15 cellular contexts compared by ENCODE assay signal in the genomic region with DNA sequence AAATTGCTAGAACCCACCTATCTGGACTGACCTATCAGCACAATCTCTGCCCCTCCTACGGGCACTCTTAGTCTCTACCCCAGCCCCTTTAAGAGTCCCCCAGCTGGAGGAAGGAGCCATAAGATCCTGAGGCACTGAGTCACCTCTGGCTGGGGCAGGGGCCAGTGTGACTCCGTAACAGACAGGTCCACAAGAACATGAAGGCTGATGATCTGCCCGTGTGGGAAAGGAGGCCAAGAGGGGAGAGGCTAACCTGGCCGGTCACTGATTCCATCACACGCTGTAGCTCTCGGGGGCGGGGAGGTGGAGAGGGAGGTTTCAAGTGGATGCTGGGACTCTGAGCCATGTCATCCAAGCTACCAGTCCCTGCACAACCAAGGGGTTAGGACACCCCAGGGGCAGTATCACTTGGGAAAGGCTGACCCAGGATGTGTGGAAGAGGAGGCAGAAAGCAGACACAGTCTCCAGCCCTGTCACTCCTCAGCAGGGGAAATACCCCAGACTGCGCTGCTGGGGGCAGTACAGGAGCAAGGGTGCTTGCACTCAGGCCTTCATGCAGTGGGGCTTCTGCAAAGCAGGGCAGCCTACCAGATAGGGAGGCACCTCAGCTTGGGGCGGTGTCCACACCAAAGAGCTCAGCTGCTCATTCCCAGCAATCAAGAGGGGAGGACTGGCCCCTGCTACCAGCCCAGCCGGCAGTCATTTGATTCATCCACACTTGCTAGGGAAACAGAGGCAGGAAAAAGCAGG. TPM values are rescaled to one million over a fixed set of nuclear protein-coding genes. Genes with fewer than 3 reads are reported as not detected.
DNase-seq lines count a peak whose midpoint lies in the region; ATAC-seq and TF ChIP-seq lines count a peak whose summit lies in the region.
"Had no signal": no experiment of that assay in that cellular context is flagged by ENCODE, and none has a peak within 500 bp of the region (broad histone marks: within the 10 kb centered on the region; RNA-seq: fewer than 3 reads in every experiment).

No MANE protein-coding gene starts in this region.

- TF ChIP-seq CTCF in RWPE2 (IDR thresholded peaks at IDR 0.05; ENCODE audit: poor library complexity, severe bottlenecking): no peak
- TF ChIP-seq CTCF in endodermal cell (conservative IDR thresholded peaks at IDR 0.05): peak; percentile 47

- H3K4me1 Mint-ChIP-seq in activated T-cell treated with anti-CD3 and anti-CD28 coated beads, Interleukin-2, amount 50 U/mL, for 24 hours (ENCODE audit: low read depth): peaks cover 44% of the 10 kb centered on the region
- H3K4me1 Mint-ChIP-seq in endodermal cell: peaks cover 14% of the 10 kb centered on the region
- peaks cover 26 to 30% of the 10 kb centered on the region in 2 donors for H3K4me1 Mint-ChIP-seq in stimulated activated naive B cell treated with anti-CD40 and anti-IgM and Interleukin-4, amounts not matched to agents 10 μg/mL and 1 μg/mL and 100 μg/mL, for 72 hours
- H3K4me1 Mint-ChIP-seq in stimulated activated memory B cell treated with anti-CD40 and anti-IgM and Interleukin-4, amounts not matched to agents 10 μg/mL and 1 μg/mL and 100 μg/mL, for 72 hours: peaks cover 40% of the 10 kb centered on the region

- 93 to 95% methylated on average over 3 to 10 of the region's 10 CpGs for WGBS in endodermal cell (ENCODE audit: insufficient coverage in 1 of 2, insufficient read length in 1 of 2), 2 experiments

- no peaks in the 10 kb centered on the region for H3K27me3 ChIP-seq in RWPE2 (ENCODE audit: insufficient read depth, poor library complexity, severe bottlenecking)
- H3K27me3 ChIP-seq in endodermal cell (ENCODE audit: control insufficient read depth, insufficient read depth, low read length, poor library complexity, severe bottlenecking): no peaks in the 10 kb centered on the region
- H3K27me3 ChIP-seq: colonic mucosa had no signal

- no peaks in the 10 kb centered on the region for H3K27me3 Mint-ChIP-seq in activated T-cell treated with anti-CD3 and anti-CD28 coated beads, Interleukin-2, amount 50 U/mL, for 24 hours
- H3K27me3 Mint-ChIP-seq in endodermal cell (ENCODE audit: insufficient read depth): no peaks in the 10 kb centered on the region
- H3K27me3 Mint-ChIP-seq in stimulated activated naive B cell treated with anti-CD40 and anti-IgM and Interleukin-4, amounts not matched to agents 10 μg/mL and 1 μg/mL and 100 μg/mL, for 72 hours: no peaks in the 10 kb centered on the region
- no peaks in the 10 kb centered on the region for H3K27me3 Mint-ChIP-seq in stimulated activated memory B cell treated with anti-CD40 and anti-IgM and Interleukin-4, amounts not matched to agents 10 μg/mL and 1 μg/mL and 100 μg/mL, for 72 hours

- peaks cover 10% of the 10 kb centered on the region for H3K4me1 ChIP-seq in RWPE2 (ENCODE audit: insufficient read depth, poor library complexity, severe bottlenecking)
- peaks cover 4% of the 10 kb centered on the region for H3K4me1 ChIP-seq in endodermal cell (ENCODE audit: control insufficient read depth, insufficient read depth, low read length)

- no peaks in the 10 kb centered on the region for H3K9me3 Mint-ChIP-seq in activated T-cell treated with anti-CD3 and anti-CD28 coated beads, Interleukin-2, amount 50 U/mL, for 24 hours
- H3K9me3 Mint-ChIP-seq in endodermal cell: no peaks in the 10 kb centered on the region
- H3K9me3 Mint-ChIP-seq in stimulated activated naive B cell treated with anti-CD40 and anti-IgM and Interleukin-4, amounts not matched to agents 10 μg/mL and 1 μg/mL and 100 μg/mL, for 72 hours: no peaks in the 10 kb centered on the region
- H3K9me3 Mint-ChIP-seq in stimulated activated memory B cell treated with anti-CD40 and anti-IgM and Interleukin-4, amounts not matched to agents 10 μg/mL and 1 μg/mL and 100 μg/mL, for 72 hours: no peaks in the 10 kb centered on the region
- H3K9me3 Mint-ChIP-seq: T-helper 2 cell treated with Interferon-gamma antibody and Interleukin-4, amounts not matched to agents 5 μg/mL and 100 μg/mL, for 36 hours had no signal

- no peak for DNase-seq in activated T-cell treated with anti-CD3 and anti-CD28 coated beads, Interleukin-2, amount 50 U/mL, for 24 hours
- no peak for DNase-seq in activated T-cell treated with anti-CD3 and anti-CD28 coated beads for 4 hours
- DNase-seq in RWPE2 (ENCODE audit: low spot score): no peak
- peak; percentile 57 for DNase-seq in endodermal cell
- DNase-seq in stimulated activated naive B cell treated with anti-CD40 and anti-IgM and Interleukin-4, amounts not matched to agents 10 μg/mL and 1 μg/mL and 100 μg/mL, for 72 hours: no peak
- DNase-seq in DMS153 treated with DMSO at 0.1 percent for 48 hours (lab: John Stamatoyannopoulos, UW; ENCODE audit: unreplicated experiment): no peak
- DNase-seq in HuH-7.5 (ENCODE audit: low spot score): no peak
- DNase-seq: colonic mucosa; lower lobe of right lung; NCI-H187 treated with DMSO at 0.1 percent for 48 hours; stimulated activated CD4-positive, alpha-beta T cell treated with anti-CD3 and anti-CD28 coated beads, Interleukin-4, amount 100 ng/mL, for 4 hours had no signal

- peak overlapping the region; percentile 65 for H3K27ac Mint-ChIP-seq in activated T-cell treated with anti-CD3 and anti-CD28 coated beads, Interleukin-2, amount 50 U/mL, for 24 hours
- peak overlapping the region; percentile 47 for H3K27ac Mint-ChIP-seq in endodermal cell
- H3K27ac Mint-ChIP-seq in stimulated activated naive B cell treated with anti-CD40 and anti-IgM and Interleukin-4, amounts not matched to agents 10 μg/mL and 1 μg/mL and 100 μg/mL, for 72 hours: peak overlapping the region; percentile 67
- H3K27ac Mint-ChIP-seq in stimulated activated memory B cell treated with anti-CD40 and anti-IgM and Interleukin-4, amounts not matched to agents 10 μg/mL and 1 μg/mL and 100 μg/mL, for 72 hours: no peak overlapping the region
- H3K27ac Mint-ChIP-seq: T-helper 2 cell treated with Interferon-gamma antibody and Interleukin-4, amounts not matched to agents 5 μg/mL and 100 μg/mL, for 36 hours had no signal

- H3K4me3 Mint-ChIP-seq in activated T-cell treated with anti-CD3 and anti-CD28 coated beads, Interleukin-2, amount 50 U/mL, for 24 hours: no peak overlapping the region
- H3K4me3 Mint-ChIP-seq in endodermal cell: no peak overlapping the region
- no peak overlapping the region for H3K4me3 Mint-ChIP-seq in stimulated activated naive B cell treated with anti-CD40 and anti-IgM and Interleukin-4, amounts not matched to agents 10 μg/mL and 1 μg/mL and 100 μg/mL, for 72 hours
- H3K4me3 Mint-ChIP-seq in stimulated activated memory B cell treated with anti-CD40 and anti-IgM and Interleukin-4, amounts not matched to agents 10 μg/mL and 1 μg/mL and 100 μg/mL, for 72 hours: no peak overlapping the region
- H3K4me3 Mint-ChIP-seq: T-helper 2 cell treated with Interferon-gamma antibody and Interleukin-4, amounts not matched to agents 5 μg/mL and 100 μg/mL, for 36 hours had no signal

- no peak overlapping the region for H3K27ac ChIP-seq in RWPE2 (ENCODE audit: poor library complexity, severe bottlenecking)
- no peak overlapping the region for H3K27ac ChIP-seq in endodermal cell (ENCODE audit: low read depth, low read length)
- H3K27ac ChIP-seq: colonic mucosa, lower lobe of right lung, prostate gland had no signal

- H3K36me3 ChIP-seq in RWPE2 (ENCODE audit: low read depth): peaks cover 24% of the 10 kb centered on the region
- H3K36me3 ChIP-seq in endodermal cell (ENCODE audit: control insufficient read depth, insufficient read depth, low read length): peaks cover 22% of the 10 kb centered on the region

- H3K36me3 Mint-ChIP-seq in activated T-cell treated with anti-CD3 and anti-CD28 coated beads, Interleukin-2, amount 50 U/mL, for 24 hours (ENCODE audit: low read depth): peaks cover 80% of the 10 kb centered on the region
- peaks cover 26% of the 10 kb centered on the region for H3K36me3 Mint-ChIP-seq in endodermal cell (ENCODE audit: low read depth)
- H3K36me3 Mint-ChIP-seq in stimulated activated naive B cell treated with anti-CD40 and anti-IgM and Interleukin-4, amounts not matched to agents 10 μg/mL and 1 μg/mL and 100 μg/mL, for 72 hours: peaks cover 32 to 40% of the 10 kb centered on the region in 2 donors
- H3K36me3 Mint-ChIP-seq in stimulated activated memory B cell treated with anti-CD40 and anti-IgM and Interleukin-4, amounts not matched to agents 10 μg/mL and 1 μg/mL and 100 μg/mL, for 72 hours: peaks cover 46% of the 10 kb centered on the region

- no peak overlapping the region for H3K4me3 ChIP-seq in RWPE2 (ENCODE audit: severe bottlenecking)
- no peak overlapping the region for H3K4me3 ChIP-seq in endodermal cell (ENCODE audit: low read length)
- H3K4me3 ChIP-seq: colonic mucosa, lower lobe of right lung, prostate gland had no signal

- peak; percentile 12; the same call in 1 of the 3 replicates for ATAC-seq in RWPE2 (ENCODE audit: low read depth)
- no peak for ATAC-seq in stimulated activated naive B cell treated with anti-CD40 and anti-IgM and Interleukin-4, amounts not matched to agents 10 μg/mL and 1 μg/mL and 100 μg/mL, for 72 hours (replicated peaks)
- ATAC-seq in stimulated activated memory B cell treated with anti-CD40 and anti-IgM and Interleukin-4, amounts not matched to agents 10 μg/mL and 1 μg/mL and 100 μg/mL, for 72 hours: no peak
- ATAC-seq: lower lobe of right lung had no signal

- no peaks in the 10 kb centered on the region for H3K9me3 ChIP-seq in RWPE2 (ENCODE audit: severe bottlenecking)
- H3K9me3 ChIP-seq in endodermal cell (ENCODE audit: control insufficient read depth, low read length): no peaks in the 10 kb centered on the region
- H3K9me3 ChIP-seq: colonic mucosa, lower lobe of right lung, prostate gland had no signal

- H3K9ac ChIP-seq in endodermal cell (ENCODE audit: extremely low read depth, low read length, poor library complexity, severe bottlenecking): no peak overlapping the region

RNA-seq across cellular contexts. Expression of a gene that starts 22.3 kb away (rescaled TPM):
- 10 to 100 TPM; 53.4 to 56.6 TPM for total RNA-seq in endodermal cell
- 27.0 TPM for polyA plus RNA-seq in endodermal cell (2013, experiment 1 of 2)
- 28.4 TPM for polyA plus RNA-seq in endodermal cell (2013, experiment 2 of 2)

RNA-seq across cellular contexts. Expression of a gene that starts 22.7 kb away (rescaled TPM):
- 10 to 100 TPM; 13.2 to 18.9 TPM for total RNA-seq in endodermal cell
- polyA plus RNA-seq in endodermal cell (2013, experiment 1 of 2): 8.9 TPM
- 6.5 TPM for polyA plus RNA-seq in endodermal cell (2013, experiment 2 of 2)

RNA-seq across cellular contexts. Expression of a gene that starts 40.8 kb away (rescaled TPM):
- total RNA-seq in endodermal cell: 1 to 10 TPM in 1 of 2 donors, under 1 TPM in 1; 0.89 to 1.5 TPM
- polyA plus RNA-seq in endodermal cell (2013, experiment 1 of 2): 0.93 TPM
- 0.62 TPM for polyA plus RNA-seq in endodermal cell (2013, experiment 2 of 2)
- total RNA-seq: frontal cortex, lower lobe of right lung had no signal
